In the genomic region with DNA sequence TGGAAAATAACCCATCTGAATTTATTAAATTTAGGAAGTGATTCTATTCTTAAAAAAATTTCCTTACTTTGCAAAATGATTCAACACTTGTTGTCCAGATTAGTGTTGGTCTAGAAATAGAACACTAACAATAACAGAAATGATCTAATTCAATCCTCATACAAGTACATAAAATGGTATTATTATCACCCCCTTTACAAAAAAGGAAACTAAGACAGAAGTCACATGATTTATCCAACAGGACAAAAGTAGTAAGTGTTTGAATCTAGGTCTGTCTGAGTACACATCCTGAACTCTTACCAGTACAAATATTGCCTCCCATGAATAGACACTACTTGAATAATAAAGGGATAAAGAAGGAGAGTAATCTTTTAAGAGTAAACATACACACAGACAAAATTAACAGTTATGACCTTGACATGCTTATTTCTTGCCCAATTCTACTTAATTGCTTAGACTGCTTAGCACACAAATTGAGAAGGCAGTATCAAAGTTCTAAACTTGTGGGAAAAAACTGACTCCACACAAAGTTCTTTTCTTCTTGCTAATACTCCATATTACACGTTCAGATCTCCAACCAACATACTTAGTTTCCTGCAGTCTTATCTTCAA, we compare ENCODE assay signal across 15 cellular contexts.
A peak's percentile ranks its signal among the peaks of the same experiment; 100 is the strongest.
DNase-seq lines count a peak whose midpoint lies in the region; ATAC-seq, FAIRE-seq and TF ChIP-seq lines count a peak whose summit lies in the region.
"Had no signal": no experiment of that assay in that cellular context is flagged by ENCODE, and none has a peak within 500 bp of the region (broad histone marks: within the 10 kb centered on the region; RNA-seq: fewer than 3 reads in every experiment).

No MANE protein-coding gene starts in this region.

- H3K27me3 ChIP-seq in heart left ventricle (no peaks in the 10 kb centered on the region), right cardiac atrium (ENCODE audit: control insufficient read depth, insufficient read depth) (no peaks in the 10 kb centered on the region), endothelial cell of umbilical vein (ENCODE audit: control insufficient read depth in 2 of 2, insufficient read depth in 2 of 2, low read length in 2 of 2) (no peaks in the 10 kb centered on the region)

- H3K4me3 ChIP-seq in heart left ventricle (no peak overlapping the region), right cardiac atrium (ENCODE audit: low read length) (no peak overlapping the region), endothelial cell of umbilical vein (replicated peaks in 1 of 3; ENCODE audit: insufficient read depth in 1 of 3, low read depth in 1 of 3, low read length in 3 of 3) (no peak overlapping the region)

- no peak overlapping the region for H3K4me2 ChIP-seq in endothelial cell of umbilical vein (ENCODE audit: insufficient read depth, low read length)

- CTCF ChIA-PET in endothelial cell of umbilical vein (lab: Charles Lee) = interaction anchor here (0.9 to 1.9 kb wide), 3 partner anchors 10 to 17 kb away, joined by 3 to 4 read pairs (median 4); no protein-coding TSS in a partner anchor

- no peak overlapping the region for H3K9ac ChIP-seq in endothelial cell of umbilical vein (replicated peaks; ENCODE audit: extremely low read depth, insufficient read depth, low read length)

- H3K4me1 ChIP-seq in heart left ventricle (peaks cover 0 to 22% (median 12%) of the 10 kb centered on the region in 12 donors), right cardiac atrium (ENCODE audit: control insufficient read depth, insufficient read depth, low read length) (no peaks in the 10 kb centered on the region), endothelial cell of umbilical vein (ENCODE audit: control insufficient read depth, extremely low read depth, insufficient read depth, low read length) (peaks cover 9% of the 10 kb centered on the region)
- H3K4me1 ChIP-seq: Caco-2 had no signal

- H3K9me3 ChIP-seq in heart left ventricle = peaks cover 0 to 25% (median 12%) of the 10 kb centered on the region in 12 donors
- H3K9me3 ChIP-seq in right cardiac atrium (ENCODE audit: control insufficient read depth, low read length) = no peaks in the 10 kb centered on the region
- no peaks in the 10 kb centered on the region for H3K9me3 ChIP-seq in endothelial cell of umbilical vein (replicated peaks; ENCODE audit: control insufficient read depth, insufficient read depth, low read length)
- H3K9me3 ChIP-seq: Caco-2 had no signal

- H3K79me2 ChIP-seq in endothelial cell of umbilical vein (ENCODE audit: control insufficient read depth, insufficient read depth, low read length) = no peaks in the 10 kb centered on the region

- peaks cover 18 to 41% of the 10 kb centered on the region in 2 donors for H3K36me3 Mint-ChIP-seq in activated naive CD4-positive, alpha-beta T cell treated with anti-CD3 and anti-CD28 coated beads, Interleukin-2, amount 50 U/mL, for 72 hours

- H3K27ac Mint-ChIP-seq in activated naive CD4-positive, alpha-beta T cell treated with anti-CD3 and anti-CD28 coated beads, Interleukin-2, amount 50 U/mL, for 72 hours = no peak overlapping the region
- H3K27ac Mint-ChIP-seq: CD14-positive monocyte; CD8-positive, alpha-beta memory T cell; HFFc6 had no signal

- POLR2A ChIA-PET in endothelial cell of umbilical vein (lab: Charles Lee) = no interaction called here

- H3K36me3 ChIP-seq in heart left ventricle (no peaks in the 10 kb centered on the region), endothelial cell of umbilical vein (ENCODE audit: control insufficient read depth in 2 of 2, extremely low read depth in 1 of 2, insufficient read depth in 2 of 2, low read length in 2 of 2) (no peaks in the 10 kb centered on the region)

- H3K9me3 Mint-ChIP-seq in activated naive CD4-positive, alpha-beta T cell treated with anti-CD3 and anti-CD28 coated beads, Interleukin-2, amount 50 U/mL, for 72 hours = peaks cover 14 to 26% of the 10 kb centered on the region in 2 donors

- no TSS peak for BruUV-seq in endothelial cell of umbilical vein (replicated peaks; lab: Mats Ljungman, UMichigan)

- intact Hi-C loops in heart left ventricle (cut with DNase I) (no loop called here), right cardiac atrium (cut with DNase I) (no loop called here), endothelial cell of umbilical vein (cut with micrococcal nuclease) (no loop called here)

- ATAC-seq in heart left ventricle (peak; percentile 72 to 83 (median 80)), right cardiac atrium (no peak)
- ATAC-seq in activated naive CD4-positive, alpha-beta T cell treated with anti-CD3 and anti-CD28 coated beads, Interleukin-2, amount 50 U/mL, for 72 hours = no peak

- no peaks in the 10 kb centered on the region for H3K9me1 ChIP-seq in endothelial cell of umbilical vein (replicated peaks; ENCODE audit: control insufficient read depth, extremely low read depth, insufficient read depth, low read length)

- dilution Hi-C loops in endothelial cell of umbilical vein (cut with MboI; ENCODE audit: extremely low pct_ligation_motif_present, low sequenced_read_pairs) = no loop called here

- no peaks in the 10 kb centered on the region for H4K20me1 ChIP-seq in endothelial cell of umbilical vein (replicated peaks; ENCODE audit: control insufficient read depth, extremely low read depth, insufficient read depth, low read length)

- TF ChIP-seq CTCF in heart left ventricle (IDR thresholded peaks at IDR 0.05) (no peak), endothelial cell of umbilical vein (IDR thresholded peaks at IDR 0.05; ENCODE audit: extremely low read depth in 1 of 2, insufficient read depth in 1 of 2, low read depth in 1 of 2, low read length in 2 of 2) (no peak)

- peak overlapping the region; percentile 26 for H2AFZ ChIP-seq in endothelial cell of umbilical vein (ENCODE audit: low read depth, low read length)

- TF ChIP-seq POLR2A in heart left ventricle (IDR thresholded peaks at IDR 0.05) = no peak
- TF ChIP-seq POLR2A in endothelial cell of umbilical vein (IDR thresholded peaks at IDR 0.05; ENCODE audit: low read depth, low read length) = no peak

- no peak for FAIRE-seq in endothelial cell of umbilical vein (lab: Jason Lieb, UNC)

- 23 to 51% (median 46%) methylated on average over 1 of the region's 1 CpG for WGBS in heart left ventricle, 4 donors
- WGBS in right cardiac atrium = 46% methylated on average over 1 of the region's 1 CpG

- H3K27ac ChIP-seq in heart left ventricle (peak overlapping the region in 7 of 12 donors; percentile 8 to 77 (median 37)), right cardiac atrium (ENCODE audit: low read length) (no peak overlapping the region), endothelial cell of umbilical vein (ENCODE audit: insufficient read depth, low read depth, low read length) (no peak overlapping the region)
- H3K27ac ChIP-seq: 22Rv1, HL-60 had no signal

- no peak for DNase-seq in heart left ventricle
- DNase-seq in right cardiac atrium = no peak
- peak; percentile 24 for DNase-seq in amniotic epithelial cell (ENCODE audit: low read depth)
- DNase-seq in endothelial cell of umbilical vein (ENCODE audit: low read depth, low spot score) = peak; percentile 41
- DNase-seq in myocyte (ENCODE audit: low read depth) = peak; percentile 48
- DNase-seq in activated naive CD4-positive, alpha-beta T cell treated with anti-CD3 and anti-CD28 coated beads, Interleukin-2, amount 50 U/mL, for 72 hours (ENCODE audit: low spot score in 2 of 2) = no peak
- no peak for DNase-seq in iPS-NIHi7 (ENCODE audit: extremely low spot score)
- DNase-seq in NCI-H2029 treated with DMSO at 0.1 percent for 48 hours (lab: John Stamatoyannopoulos, UW) = no peak
- DNase-seq: Caco-2; CD8-positive, alpha-beta memory T cell; DMS53 had no signal

TF ChIP-seq in endothelial cell of umbilical vein, 7 proteins besides CTCF, POLR2A, EP300 and RAD21:
- TF ChIP-seq EZH2 (IDR thresholded peaks at IDR 0.05; ENCODE audit: borderline replicate concordance, low read depth, low read length, severe bottlenecking) = no peak
- no peak for TF ChIP-seq GATA2 (IDR thresholded peaks at IDR 0.05; ENCODE audit: insufficient read depth, insufficient read length, low read depth, low read length)
- no peak for TF ChIP-seq MYC (IDR thresholded peaks at IDR 0.05; ENCODE audit: low read depth, low read length)
- TF ChIP-seq POLR2AphosphoS5 (IDR thresholded peaks at IDR 0.05; ENCODE audit: insufficient read depth, low read depth, low read length) = no peak
- no peak for TF ChIP-seq JUN (IDR thresholded peaks at IDR 0.05; ENCODE audit: borderline replicate concordance, insufficient read depth, insufficient read length, low read depth)
- TF ChIP-seq, protein P1, sequence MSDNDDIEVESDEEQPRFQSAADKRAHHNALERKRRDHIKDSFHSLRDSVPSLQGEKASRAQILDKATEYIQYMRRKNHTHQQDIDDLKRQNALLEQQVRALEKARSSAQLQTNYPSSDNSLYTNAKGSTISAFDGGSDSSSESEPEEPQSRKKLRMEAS (IDR thresholded peaks at IDR 0.05; ENCODE audit: insufficient read depth, insufficient read length) = no peak

Comparison
In these comparisons a context has a peak if more than half of its experiments do, and no peak if none do; other contexts are left out.
1. ATAC-seq: peak in heart left ventricle (4 of 4); none in right cardiac atrium (0 of 2) and activated naive CD4-positive, alpha-beta T cell treated with anti-CD3 and anti-CD28 coated beads, Interleukin-2, amount 50 U/mL, for 72 hours (0 of 2).
2. H3K27ac ChIP-seq: peak in heart left ventricle (7 of 12); none in right cardiac atrium (single experiment) and endothelial cell of umbilical vein (single experiment).
3. DNase-seq: peak in amniotic epithelial cell (single experiment), endothelial cell of umbilical vein (single experiment) and myocyte (single experiment); none in heart left ventricle (0 of 5), right cardiac atrium (0 of 3), activated naive CD4-positive, alpha-beta T cell treated with anti-CD3 and anti-CD28 coated beads, Interleukin-2, amount 50 U/mL, for 72 hours (0 of 2), iPS-NIHi7 (single experiment) and NCI-H2029 treated with DMSO at 0.1 percent for 48 hours (single experiment).